Comparison of ENCODE assay signal across 1 cellular context in genomic region chr11:60871378-60872061, GRCh38.
TF ChIP-seq lines count a peak whose summit lies in the region.

No MANE protein-coding gene starts in this region.

TF ChIP-seq in HepG2, 621 proteins besides CTCF, POLR2A, EP300 and RAD21:
- no peak for TF ChIP-seq HDAC2 (CRISPR knock-in tag; IDR thresholded peaks at IDR 0.05)
- TF ChIP-seq NFRKB (IDR thresholded peaks at IDR 0.05) = no peak
- no peak for TF ChIP-seq ZBTB4 (CRISPR knock-in tag; IDR thresholded peaks at IDR 0.05; ENCODE audit: borderline replicate concordance)
- TF ChIP-seq HMGXB3 (CRISPR knock-in tag; IDR thresholded peaks at IDR 0.05; ENCODE audit: borderline replicate concordance) = no peak
- no peak for TF ChIP-seq MYC (CRISPR knock-in tag; IDR thresholded peaks at IDR 0.05; ENCODE audit: borderline replicate concordance)
- TF ChIP-seq ZKSCAN5 (CRISPR knock-in tag; IDR thresholded peaks at IDR 0.05) = no peak
- no peak for TF ChIP-seq NPAS2 (CRISPR knock-in tag; IDR thresholded peaks at IDR 0.05; ENCODE audit: borderline replicate concordance)
- no peak for TF ChIP-seq HNRNPL (IDR thresholded peaks at IDR 0.05; ENCODE audit: low read depth, low read length)
- TF ChIP-seq ZBTB20 (CRISPR knock-in tag; IDR thresholded peaks at IDR 0.05; ENCODE audit: borderline replicate concordance, low read depth) = no peak
- TF ChIP-seq ZFYVE20 (CRISPR knock-in tag; IDR thresholded peaks at IDR 0.05; ENCODE audit: borderline replicate concordance, low read depth) = no peak
- no peak for TF ChIP-seq THAP8 (CRISPR knock-in tag; IDR thresholded peaks at IDR 0.05; ENCODE audit: borderline replicate concordance)
- TF ChIP-seq GPBP1L1 (CRISPR knock-in tag; IDR thresholded peaks at IDR 0.05) = no peak
- no peak for TF ChIP-seq KAT2B (IDR thresholded peaks at IDR 0.05; ENCODE audit: borderline replicate concordance, low read depth, low read length)
